ENCODE assay signal across 1 cellular context in the genomic region with DNA sequence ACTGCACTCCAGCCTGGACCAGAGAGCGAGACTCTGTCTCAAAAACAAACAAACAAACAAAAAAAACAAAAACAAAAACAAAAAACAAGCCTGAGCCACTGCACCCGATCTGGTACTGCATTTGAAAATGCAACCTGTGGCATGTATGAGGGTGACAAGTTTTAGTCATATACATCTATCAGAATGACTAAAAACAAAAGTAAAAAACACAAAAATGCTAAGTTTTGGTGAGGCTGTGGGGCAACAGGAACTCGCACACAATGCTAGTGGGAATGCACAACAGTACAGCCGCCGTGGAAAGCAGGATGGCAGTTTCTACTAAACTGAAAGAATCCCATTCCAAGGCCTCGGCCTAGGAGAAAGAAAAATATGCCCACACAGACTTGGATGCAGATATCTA.
TF ChIP-seq lines count a peak whose summit lies in the region.

No MANE protein-coding gene starts in this region.

TF ChIP-seq in GM23338, 12 proteins besides CTCF, POLR2A, EP300 and RAD21 (continued from another document):
- TF ChIP-seq, protein P1, sequence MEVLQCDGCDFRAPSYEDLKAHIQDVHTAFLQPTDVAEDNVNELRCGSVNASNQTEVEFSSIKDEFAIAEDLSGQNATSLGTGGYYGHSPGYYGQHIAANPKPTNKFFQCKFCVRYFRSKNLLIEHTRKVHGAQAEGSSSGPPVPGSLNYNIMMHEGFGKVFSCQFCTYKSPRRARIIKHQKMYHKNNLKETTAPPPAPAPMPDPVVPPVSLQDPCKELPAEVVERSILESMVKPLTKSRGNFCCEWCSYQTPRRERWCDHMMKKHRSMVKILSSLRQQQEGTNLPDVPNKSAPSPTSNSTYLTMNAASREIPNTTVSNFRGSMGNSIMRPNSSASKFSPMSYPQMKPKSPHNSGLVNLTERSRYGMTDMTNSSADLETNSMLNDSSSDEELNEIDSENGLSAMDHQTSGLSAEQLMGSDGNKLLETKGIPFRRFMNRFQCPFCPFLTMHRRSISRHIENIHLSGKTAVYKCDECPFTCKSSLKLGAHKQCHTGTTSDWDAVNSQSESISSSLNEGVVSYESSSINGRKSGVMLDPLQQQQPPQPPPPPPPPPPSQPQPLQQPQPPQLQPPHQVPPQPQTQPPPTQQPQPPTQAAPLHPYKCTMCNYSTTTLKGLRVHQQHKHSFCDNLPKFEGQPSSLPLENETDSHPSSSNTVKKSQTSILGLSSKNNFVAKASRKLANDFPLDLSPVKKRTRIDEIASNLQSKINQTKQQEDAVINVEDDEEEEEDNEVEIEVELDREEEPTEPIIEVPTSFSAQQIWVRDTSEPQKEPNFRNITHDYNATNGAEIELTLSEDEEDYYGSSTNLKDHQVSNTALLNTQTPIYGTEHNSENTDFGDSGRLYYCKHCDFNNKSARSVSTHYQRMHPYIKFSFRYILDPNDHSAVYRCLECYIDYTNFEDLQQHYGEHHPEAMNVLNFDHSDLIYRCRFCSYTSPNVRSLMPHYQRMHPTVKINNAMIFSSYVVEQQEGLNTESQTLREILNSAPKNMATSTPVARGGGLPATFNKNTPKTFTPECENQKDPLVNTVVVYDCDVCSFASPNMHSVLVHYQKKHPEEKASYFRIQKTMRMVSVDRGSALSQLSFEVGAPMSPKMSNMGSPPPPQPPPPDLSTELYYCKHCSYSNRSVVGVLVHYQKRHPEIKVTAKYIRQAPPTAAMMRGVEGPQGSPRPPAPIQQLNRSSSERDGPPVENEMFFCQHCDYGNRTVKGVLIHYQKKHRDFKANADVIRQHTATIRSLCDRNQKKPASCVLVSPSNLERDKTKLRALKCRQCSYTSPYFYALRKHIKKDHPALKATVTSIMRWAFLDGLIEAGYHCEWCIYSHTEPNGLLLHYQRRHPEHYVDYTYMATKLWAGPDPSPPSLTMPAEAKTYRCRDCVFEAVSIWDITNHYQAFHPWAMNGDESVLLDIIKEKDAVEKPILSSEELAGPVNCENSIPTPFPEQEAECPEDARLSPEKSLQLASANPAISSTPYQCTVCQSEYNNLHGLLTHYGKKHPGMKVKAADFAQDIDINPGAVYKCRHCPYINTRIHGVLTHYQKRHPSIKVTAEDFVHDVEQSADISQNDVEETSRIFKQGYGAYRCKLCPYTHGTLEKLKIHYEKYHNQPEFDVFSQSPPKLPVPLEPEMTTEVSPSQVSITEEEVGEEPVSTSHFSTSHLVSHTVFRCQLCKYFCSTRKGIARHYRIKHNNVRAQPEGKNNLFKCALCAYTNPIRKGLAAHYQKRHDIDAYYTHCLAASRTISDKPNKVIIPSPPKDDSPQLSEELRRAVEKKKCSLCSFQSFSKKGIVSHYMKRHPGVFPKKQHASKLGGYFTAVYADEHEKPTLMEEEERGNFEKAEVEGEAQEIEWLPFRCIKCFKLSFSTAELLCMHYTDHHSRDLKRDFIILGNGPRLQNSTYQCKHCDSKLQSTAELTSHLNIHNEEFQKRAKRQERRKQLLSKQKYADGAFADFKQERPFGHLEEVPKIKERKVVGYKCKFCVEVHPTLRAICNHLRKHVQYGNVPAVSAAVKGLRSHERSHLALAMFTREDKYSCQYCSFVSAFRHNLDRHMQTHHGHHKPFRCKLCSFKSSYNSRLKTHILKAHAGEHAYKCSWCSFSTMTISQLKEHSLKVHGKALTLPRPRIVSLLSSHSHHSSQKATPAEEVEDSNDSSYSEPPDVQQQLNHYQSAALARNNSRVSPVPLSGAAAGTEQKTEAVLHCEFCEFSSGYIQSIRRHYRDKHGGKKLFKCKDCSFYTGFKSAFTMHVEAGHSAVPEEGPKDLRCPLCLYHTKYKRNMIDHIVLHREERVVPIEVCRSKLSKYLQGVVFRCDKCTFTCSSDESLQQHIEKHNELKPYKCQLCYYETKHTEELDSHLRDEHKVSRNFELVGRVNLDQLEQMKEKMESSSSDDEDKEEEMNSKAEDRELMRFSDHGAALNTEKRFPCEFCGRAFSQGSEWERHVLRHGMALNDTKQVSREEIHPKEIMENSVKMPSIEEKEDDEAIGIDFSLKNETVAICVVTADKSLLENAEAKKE (CRISPR knock-in tag; IDR thresholded peaks at IDR 0.05): no peak
- no peak for TF ChIP-seq EZH2phosphoT487 (IDR thresholded peaks at IDR 0.05; ENCODE audit: unreplicated experiment)
TF ChIP-seq in GM23338: peak in this region for 0.
